Comparison of ENCODE assay signal across 8 cellular contexts in genomic region chr11:47152953-47153950, GRCh38. TPM values are rescaled to one million over a fixed set of nuclear protein-coding genes. Genes with fewer than 3 reads are reported as not detected.
DNase-seq lines count a peak whose midpoint lies in the region; ATAC-seq and TF ChIP-seq lines count a peak whose summit lies in the region.

No MANE protein-coding gene starts in this region.

- ATAC-seq in CD4-positive, CD25-positive, alpha-beta regulatory T cell (ENCODE audit: low read depth in 2 of 2) = peak; percentile 38 to 42
- ATAC-seq in WTC11 (peak; percentile 92), HG03196 (IDR thresholded peaks at IDR 0.05; ENCODE audit: unreplicated experiment) (no peak)

- POLR2A ChIA-PET in WTC11 (lab: Charles Lee) = interaction anchor here (0.8 to 1.3 kb wide), 4 partner anchors 9 to 240 kb away, joined by 4 to 7 read pairs (median 6); no protein-coding TSS in a partner anchor

- no peaks in the 10 kb centered on the region for H3K27me3 ChIP-seq in CD4-positive, CD25-positive, alpha-beta regulatory T cell (ENCODE audit: control insufficient read depth, insufficient read depth, low read length)

- peaks cover 7 to 45% (median 24%) of the 10 kb centered on the region in 4 donors for H3K4me1 Mint-ChIP-seq in CD4-positive, CD25-positive, alpha-beta regulatory T cell
- peaks cover 21% of the 10 kb centered on the region for H3K4me1 Mint-ChIP-seq in WTC11

- peaks cover 27% of the 10 kb centered on the region for H3K4me1 ChIP-seq in CD4-positive, CD25-positive, alpha-beta regulatory T cell (ENCODE audit: control insufficient read depth, insufficient read depth, low read length, poor library complexity, severe bottlenecking)

- peak; percentile 11 to 64 (median 40) for DNase-seq in CD4-positive, CD25-positive, alpha-beta regulatory T cell
- peak; percentile 57 for DNase-seq in H4 (ENCODE audit: low spot score)
- peak; percentile 90 for DNase-seq in NCI-H2196 (lab: John Stamatoyannopoulos, UW; ENCODE audit: unreplicated experiment)
- DNase-seq in WTC11 (ENCODE audit: low spot score) = peak; percentile 92
- DNase-seq in cerebellum (ENCODE audit: low spot score) = peak; percentile 89
- peak; percentile 87 for DNase-seq in left kidney (ENCODE audit: low read depth, low spot score)
- peak; percentile 58 for DNase-seq in stimulated activated CD4-positive, alpha-beta T cell treated with anti-CD3 and anti-CD28 coated beads, Interleukin-4, amount 100 ng/mL, for 24 hours

- no peaks in the 10 kb centered on the region for H3K27me3 Mint-ChIP-seq in CD4-positive, CD25-positive, alpha-beta regulatory T cell
- no peaks in the 10 kb centered on the region for H3K27me3 Mint-ChIP-seq in WTC11 (ENCODE audit: low read depth)

- H3K4me3 Mint-ChIP-seq in CD4-positive, CD25-positive, alpha-beta regulatory T cell = peak overlapping the region in 3 of 4 donors; percentile 23 to 74 (median 65)
- no peak overlapping the region for H3K4me3 Mint-ChIP-seq in WTC11

- TF ChIP-seq CTCF in WTC11 (IDR thresholded peaks at IDR 0.05) = peak; percentile 89

- peak overlapping the region; percentile 16 for H3K4me3 ChIP-seq in CD4-positive, CD25-positive, alpha-beta regulatory T cell (ENCODE audit: low read depth, low read length)

- H3K9me3 ChIP-seq in CD4-positive, CD25-positive, alpha-beta regulatory T cell (ENCODE audit: control insufficient read depth in 2 of 2, low read length in 2 of 2) = no peaks in the 10 kb centered on the region

- no peaks in the 10 kb centered on the region for H3K36me3 Mint-ChIP-seq in CD4-positive, CD25-positive, alpha-beta regulatory T cell
- H3K36me3 Mint-ChIP-seq in WTC11 = no peaks in the 10 kb centered on the region

- H3K9me3 Mint-ChIP-seq in CD4-positive, CD25-positive, alpha-beta regulatory T cell = no peaks in the 10 kb centered on the region
- H3K9me3 Mint-ChIP-seq in WTC11 = no peaks in the 10 kb centered on the region

- CTCF ChIA-PET in WTC11 (lab: Charles Lee) = interaction anchor here (0.6 to 5.5 kb wide), 87 partner anchors 9 to 479 kb away, joined by 3 to 182 read pairs (median 5); partner anchors contain the start of genes ARHGAP1, CSTPP1, LRP4 and NR1H3

- peaks cover 2% of the 10 kb centered on the region for H3K36me3 ChIP-seq in CD4-positive, CD25-positive, alpha-beta regulatory T cell (ENCODE audit: control insufficient read depth, insufficient read depth, low read length)

- peak overlapping the region; percentile 85 to 99 (median 87) for H3K27ac Mint-ChIP-seq in CD4-positive, CD25-positive, alpha-beta regulatory T cell
- H3K27ac Mint-ChIP-seq in WTC11 = peak overlapping the region; percentile 23; the same call in 1 of the 2 replicates

- peak overlapping the region; percentile 31 for H3K27ac ChIP-seq in CD4-positive, CD25-positive, alpha-beta regulatory T cell (ENCODE audit: insufficient read depth, low read length, poor library complexity, severe bottlenecking)

TF ChIP-seq in WTC11, 78 proteins besides CTCF, POLR2A, EP300 and RAD21:
- no peak for TF ChIP-seq CREM (CRISPR knock-in tag; IDR thresholded peaks at IDR 0.05)
- no peak for TF ChIP-seq ERG (CRISPR knock-in tag; IDR thresholded peaks at IDR 0.05)
- TF ChIP-seq ZNF281 (CRISPR knock-in tag; IDR thresholded peaks at IDR 0.05) = no peak

RNA-seq across cellular contexts. Expression of gene ARFGAP2, which starts 23.4 kb away (rescaled TPM):
- total RNA-seq in CD4-positive, CD25-positive, alpha-beta regulatory T cell = 169 TPM
- 100 to 1,000 TPM; 102 to 113 (median 109) TPM for polyA plus RNA-seq in CD4-positive, CD25-positive, alpha-beta regulatory T cell
- total RNA-seq in H4 (2014; rRNA removed; shearing (Covaris generic)) = 81.8 and 97.4 TPM in 2 replicates
- total RNA-seq in WTC11 (2021) (55.7 to 73.0 TPM (median 60.5 TPM) in 3 replicates), cerebellum (93.0 TPM)

RNA-seq across cellular contexts. Expression of gene PACSIN3, which starts 33.0 kb away (rescaled TPM):
- not detected for total RNA-seq in CD4-positive, CD25-positive, alpha-beta regulatory T cell
- polyA plus RNA-seq in CD4-positive, CD25-positive, alpha-beta regulatory T cell = under 1 TPM in 1 of 4 donors, not detected in 3; 0.85 TPM
- 11.3 and 16.4 TPM in 2 replicates for total RNA-seq in H4 (2014; rRNA removed; shearing (Covaris generic))
- total RNA-seq in WTC11 (2021) (74.5 to 77.1 TPM (median 76.8 TPM) in 3 replicates), cerebellum (2.5 TPM)

Comparison
In these comparisons a context has a peak if more than half of its experiments do, and no peak if none do; other contexts are left out.
1. DNase-seq: peak in every context shown above with its lines; median percentile 92 in WTC11; 90 in NCI-H2196; 89 in cerebellum; 87 in left kidney; 58 in stimulated activated CD4-positive, alpha-beta T cell treated with anti-CD3 and anti-CD28 coated beads, Interleukin-4, amount 100 ng/mL, for 24 hours; 57 in H4; 40 in CD4-positive, CD25-positive, alpha-beta regulatory T cell.